ENCODE assay signal across 18 cellular contexts in genomic region chr4:38519671-38520070, GRCh38.
DNase-seq lines count a peak whose midpoint lies in the region; ATAC-seq, FAIRE-seq and TF ChIP-seq lines count a peak whose summit lies in the region.
"Had no signal": no experiment of that assay in that cellular context is flagged by ENCODE, and none has a peak within 500 bp of the region (broad histone marks: within the 10 kb centered on the region; RNA-seq: fewer than 3 reads in every experiment).

No MANE protein-coding gene starts in this region.

- H3K27ac ChIP-seq in neutrophil (peak overlapping the region; percentile 73), brain microvascular endothelial cell (no peak overlapping the region)
- H3K27ac ChIP-seq: HL-60, SJCRH30 had no signal

- peak; percentile 18 for FAIRE-seq in GM19239 (lab: Jason Lieb, UNC)
- FAIRE-seq: D721Med, HTR-8/SVneo had no signal

- H3K4me1 ChIP-seq in neutrophil (ENCODE audit: control insufficient read depth in 1 of 2, insufficient read depth in 1 of 2, low read depth in 1 of 2, low read length in 1 of 2) = peaks cover 22 to 32% of the 10 kb centered on the region in 2 experiments
- H3K4me1 ChIP-seq: HAP-1 had no signal

- H3K27me3 ChIP-seq in neutrophil (no peaks in the 10 kb centered on the region), brain microvascular endothelial cell (replicated peaks) (no peaks in the 10 kb centered on the region)
- H3K27me3 ChIP-seq: SJCRH30 had no signal

- no peaks in the 10 kb centered on the region for H3K9me3 ChIP-seq in neutrophil
- H3K9me3 ChIP-seq: HAP-1, SJCRH30 had no signal

- peak; percentile 30 for ATAC-seq in left colon

- TF ChIP-seq CTCF in neutrophil (IDR thresholded peaks at IDR 0.05) = no peak
- no peak for TF ChIP-seq CTCF in brain microvascular endothelial cell (IDR thresholded peaks at IDR 0.05; ENCODE audit: low read depth, low read length, missing control alignments)

- peak; percentile 57 for DNase-seq in CD1c-positive myeloid dendritic cell (ENCODE audit: extremely low spot score)
- DNase-seq in GM19239 (ENCODE audit: insufficient read length, low spot score) = no peak
- DNase-seq in left colon = no peak
- DNase-seq in brain microvascular endothelial cell = no peak
- no peak for DNase-seq in activated gamma-delta T cell treated with Interleukin-2 at 50 U/mL for 16 hours
- DNase-seq in stimulated activated CD4-positive, alpha-beta T cell treated with anti-CD3 and anti-CD28 coated beads, Interleukin-2, amount 100 ng/mL, for 24 hours = no peak
- DNase-seq: CD4-positive, CD25-positive, alpha-beta regulatory T cell; DMS79 treated with DMSO at 0.1 percent for 48 hours; NCI-H1417 treated with DMSO at 0.1 percent for 48 hours; NCI-H1930; NCI-H2171 treated with DMSO at 0.1 percent for 48 hours; NCI-H748 treated with DMSO at 0.1 percent for 48 hours; SJCRH30 had no signal

- intact Hi-C loops in left colon (cut with DNase I, micrococcal nuclease) = no loop called here

- H3K4me3 ChIP-seq in neutrophil (ENCODE audit: low read depth in 1 of 2, low read length in 1 of 2) = no peak overlapping the region
- no peak overlapping the region for H3K4me3 ChIP-seq in brain microvascular endothelial cell (ENCODE audit: low read depth, low read length)
- H3K4me3 ChIP-seq: HAP-1, SJCRH30 had no signal

- no peaks in the 10 kb centered on the region for H3K36me3 ChIP-seq in neutrophil
- H3K36me3 ChIP-seq in brain microvascular endothelial cell (replicated peaks) = no peaks in the 10 kb centered on the region
- H3K36me3 ChIP-seq: HAP-1, SJCRH30 had no signal

- in situ Hi-C loops in brain microvascular endothelial cell (cut with HindIII; ENCODE audit: low pct_ligation_motif_present, low sequenced_read_pairs) = no loop called here
